In genomic region chr11:9550209-9550628, GRCh38 we compare ENCODE assay signal across 22 cellular contexts. TPM values are rescaled to one million over a fixed set of nuclear protein-coding genes. Genes with fewer than 3 reads are reported as not detected.
A peak's percentile ranks its signal among the peaks of the same experiment; 100 is the strongest.
DNase-seq lines count a peak whose midpoint lies in the region; ATAC-seq, FAIRE-seq and TF ChIP-seq lines count a peak whose summit lies in the region.
"Had no signal": no experiment of that assay in that cellular context is flagged by ENCODE, and none has a peak within 500 bp of the region (broad histone marks: within the 10 kb centered on the region; RNA-seq: fewer than 3 reads in every experiment).

No MANE protein-coding gene starts in this region.

- no peak overlapping the region for H3K4me3 ChIP-seq in fibroblast of villous mesenchyme (ENCODE audit: low read depth, low read length)
- no peak overlapping the region for H3K4me3 ChIP-seq in parathyroid adenoma (ENCODE audit: low read depth, low read length)
- H3K4me3 ChIP-seq: body of pancreas, transverse colon had no signal

- TF ChIP-seq CTCF in fibroblast of villous mesenchyme (IDR thresholded peaks at IDR 0.05; ENCODE audit: insufficient read depth, low read depth, low read length) (no peak), parathyroid adenoma (IDR thresholded peaks at IDR 0.05) (no peak)

- H2AFZ ChIP-seq in parathyroid adenoma: peak overlapping the region; percentile 75

- peak; percentile 42 for FAIRE-seq in GM19239 (lab: Jason Lieb, UNC)

- H3K27me3 ChIP-seq in parathyroid adenoma (ENCODE audit: control insufficient read depth, insufficient read depth, low read length): no peaks in the 10 kb centered on the region
- H3K27me3 ChIP-seq: body of pancreas, transverse colon had no signal

- H3K36me3 ChIP-seq in parathyroid adenoma (ENCODE audit: control insufficient read depth, insufficient read depth, low read length): no peaks in the 10 kb centered on the region
- H3K36me3 ChIP-seq: transverse colon had no signal

- H3K27ac ChIP-seq in parathyroid adenoma: peak overlapping the region; percentile 27
- H3K27ac ChIP-seq: body of pancreas, C4-2B, epithelial cell of prostate, transverse colon had no signal

- no peak overlapping the region for H3K4me2 ChIP-seq in parathyroid adenoma (ENCODE audit: low read length)

- H3K9me3 ChIP-seq in parathyroid adenoma (ENCODE audit: control insufficient read depth, low read length): no peaks in the 10 kb centered on the region
- H3K9me3 ChIP-seq: body of pancreas had no signal

- no peak overlapping the region for H3K9ac ChIP-seq in parathyroid adenoma

- DNase-seq in GM19239 (ENCODE audit: insufficient read length, low spot score): no peak
- DNase-seq in OCI-M1 (lab: John Stamatoyannopoulos, UW): peak; percentile 74
- peak; percentile 74 for DNase-seq in fibroblast of villous mesenchyme (ENCODE audit: low read depth)
- DNase-seq in GM19240 (ENCODE audit: insufficient read length, low spot score): no peak
- DNase-seq in NCI-H1048 (lab: John Stamatoyannopoulos, UW): no peak
- DNase-seq in NCI-H748 (lab: John Stamatoyannopoulos, UW; ENCODE audit: unreplicated experiment): no peak
- DNase-seq: activated CD8-positive, alpha-beta T cell treated with anti-CD3 and anti-CD28 coated beads for 36 hours; activated effector memory CD4-positive, alpha-beta T cell treated with Interleukin-2 at 50 U/mL for 16 hours; body of pancreas; DMS 273 treated with DMSO at 0.1 percent for 48 hours; head of caudate nucleus; midbrain; natural killer cell; NCI-H1694 treated with DMSO at 0.1 percent for 48 hours; NCI-H748 treated with DMSO at 0.1 percent for 48 hours; transverse colon had no signal

- H3K79me2 ChIP-seq in parathyroid adenoma: no peaks in the 10 kb centered on the region

- no peak for ATAC-seq in HG03565 (IDR thresholded peaks at IDR 0.05; ENCODE audit: unreplicated experiment)
- ATAC-seq: activated CD8-positive, alpha-beta T cell treated with anti-CD3 and anti-CD28 coated beads for 36 hours; body of pancreas; HCT116; natural killer cell; SK-N-SH treated with all-trans-retinoic acid at 6 μM for 48 hours had no signal

- peaks cover 7% of the 10 kb centered on the region for H3K4me1 ChIP-seq in parathyroid adenoma
- H3K4me1 ChIP-seq: body of pancreas, transverse colon had no signal

RNA-seq across cellular contexts. Expression of gene WEE1, which starts 23.3 kb away (rescaled TPM):
- 51.2 and 88.9 TPM in 2 replicates for total RNA-seq in fibroblast of villous mesenchyme

Comparison
In these comparisons a context has a peak if more than half of its experiments do, and no peak if none do; other contexts are left out.
1. DNase-seq: peak in OCI-M1 (single experiment) and fibroblast of villous mesenchyme (single experiment); none in GM19239 (single experiment), GM19240 (single experiment), NCI-H1048 (single experiment) and NCI-H748 (single experiment).